Comparison of ENCODE assay signal across 1 cellular context in the genomic region with DNA sequence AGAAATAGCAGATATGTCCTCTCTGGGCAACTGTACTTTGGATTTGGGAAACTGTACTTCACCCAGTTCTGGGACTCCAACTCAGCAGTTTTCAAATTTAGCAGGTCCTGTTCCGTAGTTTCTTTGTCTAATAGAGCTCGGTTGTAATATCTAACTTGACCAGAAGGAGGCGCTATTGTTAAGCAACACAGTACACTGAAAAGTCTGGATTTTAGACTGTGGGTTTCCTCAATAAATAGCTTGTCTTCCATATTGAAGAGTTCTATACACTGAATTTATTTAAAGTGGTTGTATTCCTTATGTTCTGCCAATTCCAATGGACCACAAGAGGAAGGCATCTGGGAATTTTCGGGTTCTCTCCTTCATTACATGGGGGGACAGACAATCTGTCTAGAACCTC.
TF ChIP-seq lines count a peak whose summit lies in the region.

No MANE protein-coding gene starts in this region.

TF ChIP-seq in GM12878, 131 proteins besides CTCF, POLR2A, EP300 and RAD21 (continued from another document):
- TF ChIP-seq, protein P1, sequence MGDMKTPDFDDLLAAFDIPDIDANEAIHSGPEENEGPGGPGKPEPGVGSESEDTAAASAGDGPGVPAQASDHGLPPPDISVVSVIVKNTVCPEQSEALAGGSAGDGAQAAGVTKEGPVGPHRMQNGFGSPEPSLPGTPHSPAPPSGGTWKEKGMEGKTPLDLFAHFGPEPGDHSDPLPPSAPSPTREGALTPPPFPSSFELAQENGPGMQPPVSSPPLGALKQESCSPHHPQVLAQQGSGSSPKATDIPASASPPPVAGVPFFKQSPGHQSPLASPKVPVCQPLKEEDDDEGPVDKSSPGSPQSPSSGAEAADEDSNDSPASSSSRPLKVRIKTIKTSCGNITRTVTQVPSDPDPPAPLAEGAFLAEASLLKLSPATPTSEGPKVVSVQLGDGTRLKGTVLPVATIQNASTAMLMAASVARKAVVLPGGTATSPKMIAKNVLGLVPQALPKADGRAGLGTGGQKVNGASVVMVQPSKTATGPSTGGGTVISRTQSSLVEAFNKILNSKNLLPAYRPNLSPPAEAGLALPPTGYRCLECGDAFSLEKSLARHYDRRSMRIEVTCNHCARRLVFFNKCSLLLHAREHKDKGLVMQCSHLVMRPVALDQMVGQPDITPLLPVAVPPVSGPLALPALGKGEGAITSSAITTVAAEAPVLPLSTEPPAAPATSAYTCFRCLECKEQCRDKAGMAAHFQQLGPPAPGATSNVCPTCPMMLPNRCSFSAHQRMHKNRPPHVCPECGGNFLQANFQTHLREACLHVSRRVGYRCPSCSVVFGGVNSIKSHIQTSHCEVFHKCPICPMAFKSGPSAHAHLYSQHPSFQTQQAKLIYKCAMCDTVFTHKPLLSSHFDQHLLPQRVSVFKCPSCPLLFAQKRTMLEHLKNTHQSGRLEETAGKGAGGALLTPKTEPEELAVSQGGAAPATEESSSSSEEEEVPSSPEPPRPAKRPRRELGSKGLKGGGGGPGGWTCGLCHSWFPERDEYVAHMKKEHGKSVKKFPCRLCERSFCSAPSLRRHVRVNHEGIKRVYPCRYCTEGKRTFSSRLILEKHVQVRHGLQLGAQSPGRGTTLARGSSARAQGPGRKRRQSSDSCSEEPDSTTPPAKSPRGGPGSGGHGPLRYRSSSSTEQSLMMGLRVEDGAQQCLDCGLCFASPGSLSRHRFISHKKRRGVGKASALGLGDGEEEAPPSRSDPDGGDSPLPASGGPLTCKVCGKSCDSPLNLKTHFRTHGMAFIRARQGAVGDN (IDR thresholded peaks at IDR 0.05): no peak
- TF ChIP-seq MEF2B (IDR thresholded peaks at IDR 0.05; ENCODE audit: partially characterized antibody, poor library complexity, severe bottlenecking): no peak
- TF ChIP-seq HDAC6 (IDR thresholded peaks at IDR 0.05; ENCODE audit: unreplicated experiment): no peak
- TF ChIP-seq, protein P2, sequence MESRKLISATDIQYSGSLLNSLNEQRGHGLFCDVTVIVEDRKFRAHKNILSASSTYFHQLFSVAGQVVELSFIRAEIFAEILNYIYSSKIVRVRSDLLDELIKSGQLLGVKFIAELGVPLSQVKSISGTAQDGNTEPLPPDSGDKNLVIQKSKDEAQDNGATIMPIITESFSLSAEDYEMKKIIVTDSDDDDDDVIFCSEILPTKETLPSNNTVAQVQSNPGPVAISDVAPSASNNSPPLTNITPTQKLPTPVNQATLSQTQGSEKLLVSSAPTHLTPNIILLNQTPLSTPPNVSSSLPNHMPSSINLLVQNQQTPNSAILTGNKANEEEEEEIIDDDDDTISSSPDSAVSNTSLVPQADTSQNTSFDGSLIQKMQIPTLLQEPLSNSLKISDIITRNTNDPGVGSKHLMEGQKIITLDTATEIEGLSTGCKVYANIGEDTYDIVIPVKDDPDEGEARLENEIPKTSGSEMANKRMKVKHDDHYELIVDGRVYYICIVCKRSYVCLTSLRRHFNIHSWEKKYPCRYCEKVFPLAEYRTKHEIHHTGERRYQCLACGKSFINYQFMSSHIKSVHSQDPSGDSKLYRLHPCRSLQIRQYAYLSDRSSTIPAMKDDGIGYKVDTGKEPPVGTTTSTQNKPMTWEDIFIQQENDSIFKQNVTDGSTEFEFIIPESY (IDR thresholded peaks at IDR 0.05): no peak
- TF ChIP-seq, protein P3, sequence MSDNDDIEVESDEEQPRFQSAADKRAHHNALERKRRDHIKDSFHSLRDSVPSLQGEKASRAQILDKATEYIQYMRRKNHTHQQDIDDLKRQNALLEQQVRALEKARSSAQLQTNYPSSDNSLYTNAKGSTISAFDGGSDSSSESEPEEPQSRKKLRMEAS (IDR thresholded peaks at IDR 0.05; ENCODE audit: low read depth, low read length): no peak
- TF ChIP-seq, protein P4, sequence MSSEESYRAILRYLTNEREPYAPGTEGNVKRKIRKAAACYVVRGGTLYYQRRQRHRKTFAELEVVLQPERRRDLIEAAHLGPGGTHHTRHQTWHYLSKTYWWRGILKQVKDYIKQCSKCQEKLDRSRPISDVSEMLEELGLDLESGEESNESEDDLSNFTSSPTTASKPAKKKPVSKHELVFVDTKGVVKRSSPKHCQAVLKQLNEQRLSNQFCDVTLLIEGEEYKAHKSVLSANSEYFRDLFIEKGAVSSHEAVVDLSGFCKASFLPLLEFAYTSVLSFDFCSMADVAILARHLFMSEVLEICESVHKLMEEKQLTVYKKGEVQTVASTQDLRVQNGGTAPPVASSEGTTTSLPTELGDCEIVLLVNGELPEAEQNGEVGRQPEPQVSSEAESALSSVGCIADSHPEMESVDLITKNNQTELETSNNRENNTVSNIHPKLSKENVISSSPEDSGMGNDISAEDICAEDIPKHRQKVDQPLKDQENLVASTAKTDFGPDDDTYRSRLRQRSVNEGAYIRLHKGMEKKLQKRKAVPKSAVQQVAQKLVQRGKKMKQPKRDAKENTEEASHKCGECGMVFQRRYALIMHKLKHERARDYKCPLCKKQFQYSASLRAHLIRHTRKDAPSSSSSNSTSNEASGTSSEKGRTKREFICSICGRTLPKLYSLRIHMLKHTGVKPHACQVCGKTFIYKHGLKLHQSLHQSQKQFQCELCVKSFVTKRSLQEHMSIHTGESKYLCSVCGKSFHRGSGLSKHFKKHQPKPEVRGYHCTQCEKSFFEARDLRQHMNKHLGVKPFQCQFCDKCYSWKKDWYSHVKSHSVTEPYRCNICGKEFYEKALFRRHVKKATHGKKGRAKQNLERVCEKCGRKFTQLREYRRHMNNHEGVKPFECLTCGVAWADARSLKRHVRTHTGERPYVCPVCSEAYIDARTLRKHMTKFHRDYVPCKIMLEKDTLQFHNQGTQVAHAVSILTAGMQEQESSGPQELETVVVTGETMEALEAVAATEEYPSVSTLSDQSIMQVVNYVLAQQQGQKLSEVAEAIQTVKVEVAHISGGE (CRISPR knock-in tag; IDR thresholded peaks at IDR 0.05): no peak
- TF ChIP-seq FOXK2 (IDR thresholded peaks at IDR 0.05): no peak
- no peak for TF ChIP-seq SREBF2 (IDR thresholded peaks at IDR 0.05; ENCODE audit: low read length)
- TF ChIP-seq SP1 (IDR thresholded peaks at IDR 0.05; ENCODE audit: low read depth, low read length): no peak
- TF ChIP-seq, protein P5, sequence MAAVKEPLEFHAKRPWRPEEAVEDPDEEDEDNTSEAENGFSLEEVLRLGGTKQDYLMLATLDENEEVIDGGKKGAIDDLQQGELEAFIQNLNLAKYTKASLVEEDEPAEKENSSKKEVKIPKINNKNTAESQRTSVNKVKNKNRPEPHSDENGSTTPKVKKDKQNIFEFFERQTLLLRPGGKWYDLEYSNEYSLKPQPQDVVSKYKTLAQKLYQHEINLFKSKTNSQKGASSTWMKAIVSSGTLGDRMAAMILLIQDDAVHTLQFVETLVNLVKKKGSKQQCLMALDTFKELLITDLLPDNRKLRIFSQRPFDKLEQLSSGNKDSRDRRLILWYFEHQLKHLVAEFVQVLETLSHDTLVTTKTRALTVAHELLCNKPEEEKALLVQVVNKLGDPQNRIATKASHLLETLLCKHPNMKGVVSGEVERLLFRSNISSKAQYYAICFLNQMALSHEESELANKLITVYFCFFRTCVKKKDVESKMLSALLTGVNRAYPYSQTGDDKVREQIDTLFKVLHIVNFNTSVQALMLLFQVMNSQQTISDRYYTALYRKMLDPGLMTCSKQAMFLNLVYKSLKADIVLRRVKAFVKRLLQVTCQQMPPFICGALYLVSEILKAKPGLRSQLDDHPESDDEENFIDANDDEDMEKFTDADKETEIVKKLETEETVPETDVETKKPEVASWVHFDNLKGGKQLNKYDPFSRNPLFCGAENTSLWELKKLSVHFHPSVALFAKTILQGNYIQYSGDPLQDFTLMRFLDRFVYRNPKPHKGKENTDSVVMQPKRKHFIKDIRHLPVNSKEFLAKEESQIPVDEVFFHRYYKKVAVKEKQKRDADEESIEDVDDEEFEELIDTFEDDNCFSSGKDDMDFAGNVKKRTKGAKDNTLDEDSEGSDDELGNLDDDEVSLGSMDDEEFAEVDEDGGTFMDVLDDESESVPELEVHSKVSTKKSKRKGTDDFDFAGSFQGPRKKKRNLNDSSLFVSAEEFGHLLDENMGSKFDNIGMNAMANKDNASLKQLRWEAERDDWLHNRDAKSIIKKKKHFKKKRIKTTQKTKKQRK (IDR thresholded peaks at IDR 0.05; ENCODE audit: low read depth, low read length): no peak
- TF ChIP-seq ESRRA (IDR thresholded peaks at IDR 0.05; ENCODE audit: low read length): no peak
- no peak for TF ChIP-seq SPI1 (IDR thresholded peaks at IDR 0.05; ENCODE audit: borderline replicate concordance, insufficient read depth, low read depth, low read length)
- TF ChIP-seq SUPT20H (IDR thresholded peaks at IDR 0.05; ENCODE audit: borderline replicate concordance, control insufficient read depth, low read depth, low read length): no peak
